ENCODE assay signal across 7 cellular contexts in genomic region chr11:119316729-119317591, GRCh38. TPM values are rescaled to one million over a fixed set of nuclear protein-coding genes. Genes with fewer than 3 reads are reported as not detected.
DNase-seq lines count a peak whose midpoint lies in the region; ATAC-seq and TF ChIP-seq lines count a peak whose summit lies in the region.

MCAM (minus strand) TSS chr11:119317130; CDS start chr11:119317101, 29 bp downstream.

- H3K27ac Mint-ChIP-seq in natural killer cell treated with Interleukin-12 subunit alpha and Interleukin-12 subunit beta and Interleukin-15 and Interleukin-18, amount 100 ng/mL, for 72 hours = no peak within 1 kb of the TSS

- peak within 1 kb of the TSS; percentile 57 to 58 for H3K4me3 ChIP-seq in cardiac fibroblast (replicated peaks in 1 of 2; ENCODE audit: low read depth in 2 of 2, low read length in 2 of 2)

- H3K4me1 Mint-ChIP-seq in natural killer cell treated with Interleukin-12 subunit alpha and Interleukin-12 subunit beta and Interleukin-15 and Interleukin-18, amount 100 ng/mL, for 72 hours (ENCODE audit: low read depth in 2 of 2) = peaks cover 9 to 17% of the 10 kb centered on the region in 2 donors

- DNase-seq in NCI-H345 (lab: John Stamatoyannopoulos, UW) = peak; percentile 46
- DNase-seq in cardiac fibroblast (ENCODE audit: low read depth in 2 of 2) = peak in 1 of 2 donors; percentile 39
- peak; percentile 7 for DNase-seq in stimulated activated naive CD4-positive, alpha-beta T cell treated with Interleukin-2 at 50 U/mL for 16 hours (lab: John Stamatoyannopoulos, UW)
- no peak for DNase-seq in natural killer cell treated with Interleukin-12 subunit alpha and Interleukin-12 subunit beta and Interleukin-15 and Interleukin-18, amount 100 ng/mL, for 72 hours (ENCODE audit: low spot score)
- no peak for DNase-seq in NCI-H774 (lab: John Stamatoyannopoulos, UW)

- no peaks in the 10 kb centered on the region for H3K9me3 Mint-ChIP-seq in natural killer cell treated with Interleukin-12 subunit alpha and Interleukin-12 subunit beta and Interleukin-15 and Interleukin-18, amount 100 ng/mL, for 72 hours

- TF ChIP-seq CTCF in cardiac fibroblast (IDR thresholded peaks at IDR 0.05; ENCODE audit: low read depth, low read length) = no peak

- no peaks in the 10 kb centered on the region for H3K36me3 Mint-ChIP-seq in natural killer cell treated with Interleukin-12 subunit alpha and Interleukin-12 subunit beta and Interleukin-15 and Interleukin-18, amount 100 ng/mL, for 72 hours

- H3K27me3 ChIP-seq in layer of hippocampus (ENCODE audit: control insufficient read depth, insufficient read depth, low read length) = peaks cover 3% of the 10 kb centered on the region

- H3K4me3 Mint-ChIP-seq in natural killer cell treated with Interleukin-12 subunit alpha and Interleukin-12 subunit beta and Interleukin-15 and Interleukin-18, amount 100 ng/mL, for 72 hours = no peak within 1 kb of the TSS

- peak; percentile 52 for TF ChIP-seq POLR2A in GM18951 (IDR thresholded peaks at IDR 0.05; ENCODE audit: extremely low read depth, insufficient read depth, insufficient read length)

- H3K27ac ChIP-seq in layer of hippocampus (ENCODE audit: low read depth, low read length) = peak within 1 kb of the TSS; percentile 92

- peaks cover 16 to 18% of the 10 kb centered on the region in 2 donors for H3K27me3 Mint-ChIP-seq in natural killer cell treated with Interleukin-12 subunit alpha and Interleukin-12 subunit beta and Interleukin-15 and Interleukin-18, amount 100 ng/mL, for 72 hours

- no peak for ATAC-seq in natural killer cell treated with Interleukin-12 subunit alpha and Interleukin-12 subunit beta and Interleukin-15 and Interleukin-18, amount 100 ng/mL, for 72 hours

- in situ Hi-C loops in GM18951 (cut with MboI; ENCODE audit: low sequenced_read_pairs, unreplicated experiment) = no loop called here

RNA-seq across cellular contexts. Expression of gene MCAM, which starts in this region (rescaled TPM):
- 1 to 10 TPM in 1 of 2 donors, under 1 TPM in 1; 0.74 to 1.7 TPM for total RNA-seq in natural killer cell treated with Interleukin-12 subunit alpha and Interleukin-12 subunit beta and Interleukin-15 and Interleukin-18, amount 100 ng/mL, for 72 hours

Comparison
In these comparisons a context has a peak if more than half of its experiments do, and no peak if none do; other contexts are left out.
1. DNase-seq: peak in NCI-H345 (single experiment) and stimulated activated naive CD4-positive, alpha-beta T cell treated with Interleukin-2 at 50 U/mL for 16 hours (single experiment); none in natural killer cell treated with Interleukin-12 subunit alpha and Interleukin-12 subunit beta and Interleukin-15 and Interleukin-18, amount 100 ng/mL, for 72 hours (single experiment) and NCI-H774 (single experiment).